ENCODE assay signal across 1 cellular context in the genomic region with DNA sequence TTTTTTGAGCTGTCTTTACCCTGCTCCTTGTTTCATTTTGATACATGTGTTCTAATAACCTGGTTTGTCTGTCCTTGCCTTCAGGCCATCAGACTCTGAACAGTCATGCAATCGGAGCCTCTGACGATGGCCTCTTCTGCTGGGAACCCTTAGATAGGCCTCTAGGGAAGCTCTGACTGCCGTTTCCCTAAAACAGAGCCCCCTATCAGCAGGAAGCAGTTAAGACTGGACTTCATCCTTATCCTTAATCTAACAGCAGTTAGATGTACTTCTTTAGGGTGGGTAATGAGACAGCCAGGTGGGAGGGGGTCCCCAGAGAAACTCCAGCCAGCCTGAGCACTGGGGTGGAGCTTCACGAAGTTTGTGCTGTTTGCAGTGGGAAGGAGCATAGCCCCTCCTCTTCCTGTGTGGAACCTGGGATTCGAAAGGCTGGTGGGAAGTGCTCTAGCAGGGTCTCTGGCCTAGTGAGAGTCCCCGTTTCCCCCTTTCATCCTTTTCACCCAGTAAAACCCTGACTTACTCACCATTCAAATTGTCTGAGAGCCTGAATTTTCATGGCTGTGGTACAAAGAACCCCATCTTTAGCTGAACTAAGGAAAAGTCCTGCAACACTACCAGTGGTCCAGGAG.
TF ChIP-seq lines count a peak whose summit lies in the region.

No MANE protein-coding gene starts in this region.

TF ChIP-seq in H1, 55 proteins besides CTCF, POLR2A, EP300 and RAD21:
- no peak for TF ChIP-seq RXRA (IDR thresholded peaks at IDR 0.05; ENCODE audit: insufficient read depth, low read depth, low read length)
- no peak for TF ChIP-seq SP4 (IDR thresholded peaks at IDR 0.05; ENCODE audit: low read length)
- no peak for TF ChIP-seq YY1 (IDR thresholded peaks at IDR 0.05; ENCODE audit: low read depth, low read length)
- no peak for TF ChIP-seq CBX8 (IDR thresholded peaks at IDR 0.05; ENCODE audit: borderline replicate concordance, low read depth, low read length)
